In genomic region chr22:17728786-17729185, GRCh38 we compare ENCODE assay signal across 24 cellular contexts. TPM values are rescaled to one million over a fixed set of nuclear protein-coding genes. Genes with fewer than 3 reads are reported as not detected.
DNase-seq lines count a peak whose midpoint lies in the region; ATAC-seq, FAIRE-seq and TF ChIP-seq lines count a peak whose summit lies in the region.
"Had no signal": no experiment of that assay in that cellular context is flagged by ENCODE, and none has a peak within 500 bp of the region (broad histone marks: within the 10 kb centered on the region; RNA-seq: fewer than 3 reads in every experiment).

No MANE protein-coding gene starts in this region.

- no peaks in the 10 kb centered on the region for H3K9me2 ChIP-seq in HCT116 (ENCODE audit: insufficient read depth)
- H3K9me2 ChIP-seq: SK-N-SH had no signal

- no peak for TF ChIP-seq CTCF in HCT116 (IDR thresholded peaks at IDR 0.05 in 2 of 3, conservative IDR thresholded peaks at IDR 0.05 in 1 of 3; ENCODE audit: borderline replicate concordance in 1 of 3, insufficient read depth in 1 of 3, low read depth in 2 of 3, low read length in 2 of 3)
- TF ChIP-seq CTCF in GM12878 (IDR thresholded peaks at IDR 0.05 in 2 of 3, conservative IDR thresholded peaks at IDR 0.05 in 1 of 3; ENCODE audit: control insufficient read depth in 2 of 3, extremely low read depth in 1 of 3, insufficient read depth in 1 of 3, low read depth in 3 of 3, low read length in 3 of 3) = no peak

- FAIRE-seq in GM12878 (lab: Jason Lieb, UNC) = no peak
- FAIRE-seq: A204.1, G401.6, GM18507 had no signal

- POLR2A ChIA-PET in HCT116 (lab: Charles Lee) (no interaction called here), GM12878 (lab: Charles Lee) (no interaction called here)
- POLR2A ChIA-PET in naive thymus-derived CD4-positive, alpha-beta T cell (lab: Charles Lee) = no interaction called here

- H3K36me3 Mint-ChIP-seq in CD4-positive, CD25-positive, alpha-beta regulatory T cell = peaks cover 25% of the 10 kb centered on the region
- peaks cover 13 to 24% (median 21%) of the 10 kb centered on the region in 5 donors for H3K36me3 Mint-ChIP-seq in naive thymus-derived CD4-positive, alpha-beta T cell

- no peak for TF ChIP-seq EP300 in GM12878 (IDR thresholded peaks at IDR 0.05; ENCODE audit: borderline replicate concordance in 1 of 2, control insufficient read depth in 1 of 2, low read depth in 2 of 2, low read length in 2 of 2)

- peaks cover 7 to 14% (median 10%) of the 10 kb centered on the region in 4 donors for H3K4me1 Mint-ChIP-seq in CD4-positive, CD25-positive, alpha-beta regulatory T cell
- H3K4me1 Mint-ChIP-seq in naive thymus-derived CD4-positive, alpha-beta T cell = peaks cover 15 to 28% (median 22%) of the 10 kb centered on the region in 7 donors
- H3K4me1 Mint-ChIP-seq: H9 had no signal

- BruUV-seq in HCT116 (replicated peaks; lab: Mats Ljungman, UMichigan) = TSS peak; percentile 36
- BruUV-seq in GM12878 (replicated peaks; lab: Mats Ljungman, UMichigan) = TSS peak; percentile 45

- intact Hi-C loops in HCT116 (cut with micrococcal nuclease) = no loop called here
- intact Hi-C loops in GM12878 (cut with micrococcal nuclease; ENCODE audit: unreplicated experiment) = loop anchor here (5.0 kb wide), 1 partner anchor 171 kb away; no protein-coding TSS in a partner anchor
- intact Hi-C loops in naive thymus-derived CD4-positive, alpha-beta T cell (cut with micrococcal nuclease) = no loop called here

- TF ChIP-seq POLR2A in HCT116 (IDR thresholded peaks at IDR 0.05; ENCODE audit: borderline replicate concordance, extremely low read depth, insufficient read depth, insufficient read length) (no peak), GM12878 (IDR thresholded peaks at IDR 0.05; ENCODE audit: low read depth, low read length) (no peak)

- no peaks in the 10 kb centered on the region for H3K27me3 ChIP-seq in CD4-positive, CD25-positive, alpha-beta regulatory T cell (ENCODE audit: control insufficient read depth, insufficient read depth, low read length)
- no peaks in the 10 kb centered on the region for H3K27me3 ChIP-seq in HCT116 (ENCODE audit: insufficient read depth, low read length)
- no peaks in the 10 kb centered on the region for H3K27me3 ChIP-seq in GM12878 (replicated peaks in 1 of 2; ENCODE audit: control insufficient read depth in 2 of 2, insufficient read depth in 2 of 2, low read length in 1 of 2)
- H3K27me3 ChIP-seq in naive thymus-derived CD4-positive, alpha-beta T cell (ENCODE audit: control insufficient read depth in 2 of 2, insufficient read depth in 2 of 2, low read length in 2 of 2) = no peaks in the 10 kb centered on the region
- H3K27me3 ChIP-seq: BE2C, MG63 had no signal

- no peak for DNase-seq in CD4-positive, CD25-positive, alpha-beta regulatory T cell
- no peak for DNase-seq in HCT116 (ENCODE audit: low read depth, low spot score)
- no peak for DNase-seq in GM12878 (ENCODE audit: low read depth, low spot score)
- no peak for DNase-seq in naive thymus-derived CD4-positive, alpha-beta T cell
- DNase-seq in activated CD8-positive, alpha-beta memory T cell treated with anti-CD3 and anti-CD28 coated beads, Interleukin-2, amount 50 U/mL, for 48 hours = no peak
- DNase-seq in HT-29 (ENCODE audit: low spot score) = no peak
- no peak for DNase-seq in NCI-H2227 treated with DMSO at 0.1 percent for 48 hours (lab: John Stamatoyannopoulos, UW)
- DNase-seq: BE2C, GM23248, H9, Kasumi-1, MG63, NCI-H1417, NCI-H1694 treated with DMSO at 0.1 percent for 48 hours, NCI-H2081 treated with DMSO at 0.1 percent for 48 hours, NCI-H2171 treated with DMSO at 0.1 percent for 48 hours, NCI-H446, NCI-H526, OCI-M1, Right ventricle myocardium superior, SK-N-SH had no signal

- in situ Hi-C loops in GM12878 (cut with MboI) = no loop called here

- H2AFZ ChIP-seq in HCT116 (ENCODE audit: low read depth, low read length, poor library complexity, severe bottlenecking) (no peak overlapping the region), GM12878 (ENCODE audit: control insufficient read depth, low read depth, low read length) (no peak overlapping the region)
- H2AFZ ChIP-seq: GM23248 had no signal

- no peak overlapping the region for H3K4me3 ChIP-seq in CD4-positive, CD25-positive, alpha-beta regulatory T cell (ENCODE audit: low read depth, low read length)
- no peak overlapping the region for H3K4me3 ChIP-seq in HCT116 (replicated peaks in 1 of 2; ENCODE audit: low read depth in 1 of 2, low read length in 2 of 2)
- H3K4me3 ChIP-seq in GM12878 = no peak overlapping the region
- no peak overlapping the region for H3K4me3 ChIP-seq in naive thymus-derived CD4-positive, alpha-beta T cell (ENCODE audit: low read length)
- H3K4me3 ChIP-seq: GM23248, MG63 had no signal

- SMC1A ChIA-PET in GM12878 (lab: Charles Lee; ENCODE audit: uncharacterized antibody, unreplicated experiment) = no interaction called here

- H3K27ac Mint-ChIP-seq in CD4-positive, CD25-positive, alpha-beta regulatory T cell = peak overlapping the region in 2 of 3 donors; percentile 37 to 62
- peak overlapping the region in 5 of 9 donors; percentile 28 to 57 (median 34) for H3K27ac Mint-ChIP-seq in naive thymus-derived CD4-positive, alpha-beta T cell

- ATAC-seq in CD4-positive, CD25-positive, alpha-beta regulatory T cell (ENCODE audit: low read depth in 2 of 2) = no peak
- no peak for ATAC-seq in HCT116
- no peak for ATAC-seq in GM12878
- no peak for ATAC-seq in naive thymus-derived CD4-positive, alpha-beta T cell

- H3K9me3 ChIP-seq in CD4-positive, CD25-positive, alpha-beta regulatory T cell (ENCODE audit: control insufficient read depth in 2 of 2, low read length in 2 of 2) = no peaks in the 10 kb centered on the region
- no peaks in the 10 kb centered on the region for H3K9me3 ChIP-seq in HCT116 (ENCODE audit: control insufficient read depth in 1 of 2, insufficient read depth in 1 of 2, low read depth in 1 of 2, low read length in 2 of 2)
- no peaks in the 10 kb centered on the region for H3K9me3 ChIP-seq in GM12878 (replicated peaks; ENCODE audit: control insufficient read depth, insufficient read depth, low read length)
- H3K9me3 ChIP-seq in naive thymus-derived CD4-positive, alpha-beta T cell (ENCODE audit: control insufficient read depth in 2 of 3, low read length in 3 of 3) = no peaks in the 10 kb centered on the region
- H3K9me3 ChIP-seq: BE2C, MG63, SK-N-SH had no signal

- RAD21 ChIA-PET in HCT116 (lab: Charles Lee; ENCODE audit: low non-redundant PET in 1 of 2, low total read pairs in 2 of 2, uncharacterized antibody in 2 of 2, unreplicated experiment in 2 of 2) = no interaction called here
- RAD21 ChIA-PET in GM12878 (lab: Charles Lee; ENCODE audit: unreplicated experiment) = no interaction called here

- H3K27ac ChIP-seq in CD4-positive, CD25-positive, alpha-beta regulatory T cell (ENCODE audit: insufficient read depth, low read length, poor library complexity, severe bottlenecking) = no peak overlapping the region
- no peak overlapping the region for H3K27ac ChIP-seq in HCT116 (ENCODE audit: low read depth, low read length)
- no peak overlapping the region for H3K27ac ChIP-seq in GM12878 (ENCODE audit: control insufficient read depth, insufficient read depth)
- no peak overlapping the region for H3K27ac ChIP-seq in naive thymus-derived CD4-positive, alpha-beta T cell (ENCODE audit: low read depth, low read length)
- H3K27ac ChIP-seq: GM23248 had no signal

- H3K79me2 ChIP-seq in HCT116 (ENCODE audit: insufficient read depth, low read length) = no peaks in the 10 kb centered on the region
- no peaks in the 10 kb centered on the region for H3K79me2 ChIP-seq in GM12878 (ENCODE audit: control insufficient read depth, insufficient read depth, low read length)

- H3K36me3 ChIP-seq in CD4-positive, CD25-positive, alpha-beta regulatory T cell (ENCODE audit: control insufficient read depth, insufficient read depth, low read length) = peaks cover 54% of the 10 kb centered on the region
- H3K36me3 ChIP-seq in HCT116 (ENCODE audit: control insufficient read depth in 1 of 2, insufficient read depth in 2 of 2, low read length in 2 of 2) = peaks cover 7 to 24% of the 10 kb centered on the region in 2 experiments; a peak in 3 of 4 replicates
- H3K36me3 ChIP-seq in GM12878 (ENCODE audit: control insufficient read depth in 2 of 2, insufficient read depth in 2 of 2, low read length in 1 of 2) = peaks cover 8 to 17% of the 10 kb centered on the region in 2 experiments
- H3K36me3 ChIP-seq in naive thymus-derived CD4-positive, alpha-beta T cell (ENCODE audit: control insufficient read depth in 2 of 3, insufficient read depth in 3 of 3, low read length in 3 of 3) = peaks cover 0 to 57% (median 3%) of the 10 kb centered on the region in 3 experiments

- no peak overlapping the region for H3K4me2 ChIP-seq in HCT116 (ENCODE audit: low read length)
- no peak overlapping the region for H3K4me2 ChIP-seq in GM12878 (ENCODE audit: control insufficient read depth, insufficient read depth)
- H3K4me2 ChIP-seq: SK-N-SH had no signal

- H3K27me3 Mint-ChIP-seq in CD4-positive, CD25-positive, alpha-beta regulatory T cell = no peaks in the 10 kb centered on the region
- no peaks in the 10 kb centered on the region for H3K27me3 Mint-ChIP-seq in naive thymus-derived CD4-positive, alpha-beta T cell

- H3K4me3 Mint-ChIP-seq in CD4-positive, CD25-positive, alpha-beta regulatory T cell = no peak overlapping the region
- H3K4me3 Mint-ChIP-seq in naive thymus-derived CD4-positive, alpha-beta T cell = no peak overlapping the region
- H3K4me3 Mint-ChIP-seq: H9 had no signal

- H3K9ac ChIP-seq in HCT116 (ENCODE audit: low read length) (no peak overlapping the region), GM12878 (ENCODE audit: control insufficient read depth, insufficient read depth, low read length) (no peak overlapping the region)
- H3K9ac ChIP-seq: GM23248, SK-N-SH had no signal

- H3K9me3 Mint-ChIP-seq in CD4-positive, CD25-positive, alpha-beta regulatory T cell = no peaks in the 10 kb centered on the region
- H3K9me3 Mint-ChIP-seq in naive thymus-derived CD4-positive, alpha-beta T cell = no peaks in the 10 kb centered on the region
- H3K9me3 Mint-ChIP-seq: H9 had no signal

- CTCF ChIA-PET in HCT116 (lab: Charles Lee) = no interaction called here
- CTCF ChIA-PET in GM12878 (lab: Yijun Ruan, JAX) = interaction anchor here (2.0 kb wide), 1 partner anchor 13 kb away, joined by 6 read pairs; no protein-coding TSS in a partner anchor
- CTCF ChIA-PET in naive thymus-derived CD4-positive, alpha-beta T cell (lab: Charles Lee) = no interaction called here

- 78% methylated on average over 8 of the region's 8 CpGs for WGBS in GM12878 (ENCODE audit: insufficient coverage, insufficient replicate concordance, low lambda C conversion rate, missing lambda C conversion rate)

- H4K20me1 ChIP-seq in HCT116 (ENCODE audit: insufficient read depth) (no peaks in the 10 kb centered on the region), GM12878 (ENCODE audit: control insufficient read depth, insufficient read depth) (no peaks in the 10 kb centered on the region; the same call in none of the 2 replicates)

- peaks cover 2% of the 10 kb centered on the region for H3K4me1 ChIP-seq in CD4-positive, CD25-positive, alpha-beta regulatory T cell (ENCODE audit: control insufficient read depth, insufficient read depth, low read length, poor library complexity, severe bottlenecking)
- H3K4me1 ChIP-seq in HCT116 (ENCODE audit: control insufficient read depth in 1 of 2, insufficient read depth in 2 of 2, low read length in 2 of 2) (no peaks in the 10 kb centered on the region), GM12878 (ENCODE audit: control insufficient read depth, insufficient read depth, low read length) (no peaks in the 10 kb centered on the region)
- H3K4me1 ChIP-seq in naive thymus-derived CD4-positive, alpha-beta T cell (ENCODE audit: control insufficient read depth in 2 of 2, insufficient read depth in 2 of 2, low read length in 2 of 2) = peaks cover 0 to 7% of the 10 kb centered on the region in 2 donors

- TF ChIP-seq RAD21 in HCT116 (IDR thresholded peaks at IDR 0.05; ENCODE audit: low read depth) = no peak
- TF ChIP-seq RAD21 in GM12878 (IDR thresholded peaks at IDR 0.05; ENCODE audit: insufficient read depth, low read depth, low read length) = no peak

RNA-seq across cellular contexts. Expression of gene BID, which starts 45.5 kb away (rescaled TPM):
- 17.6 TPM for total RNA-seq in CD4-positive, CD25-positive, alpha-beta regulatory T cell
- 10 to 100 TPM; 56.2 to 84.0 (median 71.2) TPM for polyA plus RNA-seq in CD4-positive, CD25-positive, alpha-beta regulatory T cell
- total RNA-seq in HCT116 (2021; ENCODE audit: unreplicated experiment) (58.2 TPM), GM12878 (2014; rRNA removed) (166 and 179 TPM in 2 replicates), GM12878 (2014; rRNA removed; fragmentation: Illumina TruSeq; extraction: Trizol) (56.4 and 65.9 TPM in 2 replicates), GM12878 (2021) (126 and 131 TPM in 2 replicates)
- polyA plus RNA-seq in HCT116 (2012) = 65.1 and 82.9 TPM in 2 replicates
- 36.6 and 37.1 TPM in 2 replicates for total RNA-seq in GM12878 (2013; cell fraction: nucleolus; rRNA removed)
- 51.7 TPM for polyA plus RNA-seq in GM12878 (2011; ENCODE audit: low read depth)
- polyA plus RNA-seq in GM12878 (2011; rRNA removed) (79.3 and 145 TPM in 2 replicates), GM12878 (2014; fragmentation: Illumina TruSeq; extraction: Trizol) (30.8 and 38.9 TPM in 2 replicates), GM12878 (2014; fragmentation: Nextera tagmentation; extraction: Ambion mirVana) (10 to 100 TPM in 1 of 2 experiments, 1 to 10 TPM in 1; 7.9 to 16.9 TPM), GM12878 (2014; rRNA removed) (241 and 247 TPM in 2 replicates), GM12878 (2016; fragmentation: Nextera tagmentation; extraction: Ambion mirVana) (100 to 1,000 TPM; 186 to 203 TPM)
- polyA plus RNA-seq in GM12878 (2011; cell fraction: cytosol; rRNA removed) = 332 and 398 TPM in 2 replicates
- 195 and 197 TPM in 2 replicates for polyA plus RNA-seq in GM12878 (2011; cell fraction: nucleus; rRNA removed)
- 71.3 and 110 TPM in 2 replicates for polyA plus RNA-seq in GM12878 (2012)
- polyA minus RNA-seq in GM12878 (2011; rRNA and poly(A)+ RNA removed) = 35.4 and 90.0 TPM in 2 replicates
- 31.7 and 32.0 TPM in 2 replicates for polyA minus RNA-seq in GM12878 (2011; cell fraction: cytosol; rRNA and poly(A)+ RNA removed)
- 8.3 and 16.3 TPM in 2 replicates for polyA minus RNA-seq in GM12878 (2011; cell fraction: nucleus; rRNA and poly(A)+ RNA removed)
- total RNA-seq in naive thymus-derived CD4-positive, alpha-beta T cell = 10 to 100 TPM; 15.4 to 64.6 (median 21.9) TPM
- 10 to 100 TPM; 51.4 to 66.2 TPM for polyA plus RNA-seq in naive thymus-derived CD4-positive, alpha-beta T cell
- total RNA-seq in HT-29 (2014; rRNA removed; shearing (Covaris generic)) = 290 and 308 TPM in 2 replicates
